ENCODE assay signal across 1 cellular context in genomic region chr9:82466616-82467251, GRCh38.
A peak's percentile ranks its signal among the peaks of the same experiment; 100 is the strongest.
TF ChIP-seq lines count a peak whose summit lies in the region.

No MANE protein-coding gene starts in this region.

TF ChIP-seq in HepG2, 621 proteins besides CTCF, POLR2A, EP300 and RAD21 (continued from another document):
- TF ChIP-seq BCLAF1 (IDR thresholded peaks at IDR 0.05) (no peak), ZNF570 (CRISPR knock-in tag; IDR thresholded peaks at IDR 0.05; ENCODE audit: borderline replicate concordance) (no peak), SMC3 (IDR thresholded peaks at IDR 0.05; ENCODE audit: low read length) (peak; percentile 57; the same call in 1 of the 2 replicates), CENPT (CRISPR knock-in tag; IDR thresholded peaks at IDR 0.05; ENCODE audit: low read depth) (no peak), STAG1 (CRISPR knock-in tag; IDR thresholded peaks at IDR 0.05) (peak; percentile 69), RXRA (CRISPR knock-in tag; IDR thresholded peaks at IDR 0.05) (no peak), TMF1 (CRISPR knock-in tag; IDR thresholded peaks at IDR 0.05; ENCODE audit: low read depth) (no peak), ZNF512 (CRISPR knock-in tag; IDR thresholded peaks at IDR 0.05) (no peak), ZNF564 (CRISPR knock-in tag; IDR thresholded peaks at IDR 0.05) (no peak), MXD1 (CRISPR knock-in tag; IDR thresholded peaks at IDR 0.05) (no peak), STAT6 (CRISPR knock-in tag; IDR thresholded peaks at IDR 0.05; ENCODE audit: borderline replicate concordance) (no peak), ZNF292 (CRISPR knock-in tag; IDR thresholded peaks at IDR 0.05; ENCODE audit: borderline replicate concordance, low read depth) (no peak), SP2 (CRISPR knock-in tag; IDR thresholded peaks at IDR 0.05) (no peak), CERS6 (CRISPR knock-in tag; IDR thresholded peaks at IDR 0.05) (no peak)
